26 cellular contexts compared by ENCODE assay signal in genomic region chr6:110650755-110651154, GRCh38.
"Had no signal": no experiment of that assay in that cellular context is flagged by ENCODE, and none has a peak within 500 bp of the region (broad histone marks: within the 10 kb centered on the region; RNA-seq: fewer than 3 reads in every experiment).

No MANE protein-coding gene starts in this region.

- H3K27ac Mint-ChIP-seq: activated naive CD8-positive, alpha-beta T cell; activated T-cell treated with anti-CD3 and anti-CD28 coated beads, Interleukin-2, amount 50 U/mL, for 24 hours; activated T-helper 2 cell treated with anti-CD3 and anti-CD28 coated beads, Interferon-gamma antibody, Interleukin-2, Interleukin-4, amounts not matched to agents 10 μg/mL and 5 μg/mL and 100 μg/mL, durations not matched to agents 14 hours and 24 hours and 36 hours; nephron progenitor cell; stimulated activated naive B cell treated with anti-CD40 and anti-IgM and Interleukin-4, amounts not matched to agents 10 μg/mL and 1 μg/mL and 100 μg/mL, for 72 hours; T-cell; T-helper 2 cell treated with Interferon-gamma antibody and Interleukin-4, amounts not matched to agents 5 μg/mL and 100 μg/mL, for 36 hours had no signal

- H3K27me3 Mint-ChIP-seq: activated naive CD8-positive, alpha-beta T cell; activated T-cell treated with anti-CD3 and anti-CD28 coated beads, Interleukin-2, amount 50 U/mL, for 24 hours; stimulated activated naive B cell treated with anti-CD40 and anti-IgM and Interleukin-4, amounts not matched to agents 10 μg/mL and 1 μg/mL and 100 μg/mL, for 72 hours; T-cell had no signal

- H3K4me1 ChIP-seq: lower lobe of right lung, upper lobe of left lung had no signal

- DNase-seq: activated CD8-positive, alpha-beta memory T cell treated with anti-CD3 and anti-CD28 coated beads for 24 hours; activated CD8-positive, alpha-beta memory T cell treated with anti-CD3 and anti-CD28 coated beads, Interleukin-2, amount 50 U/mL, for 4 hours; activated naive CD4-positive, alpha-beta T cell; activated T-cell treated with anti-CD3 and anti-CD28 coated beads, Interleukin-2, amount 50 U/mL, for 24 hours; amniotic stem cell; dermis blood vessel endothelial cell; effector memory CD4-positive, alpha-beta T cell; foreskin melanocyte; kidney; lower lobe of right lung; mesendoderm; mucosa of descending colon; nephron progenitor cell; pancreas; small intestine; stimulated activated CD4-positive, alpha-beta T cell treated with anti-CD3 and anti-CD28 coated beads, Interleukin-2, amount 100 ng/mL, for 24 hours; stimulated activated naive B cell treated with anti-CD40 and anti-IgM and Interleukin-4, amounts not matched to agents 10 μg/mL and 1 μg/mL and 100 μg/mL, for 72 hours; T-cell; testis; upper lobe of left lung had no signal

- ATAC-seq: esophagus mucosa; left lobe of liver; lower lobe of right lung; mucosa of descending colon; pancreas; sciatic nerve; stimulated activated naive B cell treated with anti-CD40 and anti-IgM and Interleukin-4, amounts not matched to agents 10 μg/mL and 1 μg/mL and 100 μg/mL, for 72 hours; T-cell had no signal

- H3K27me3 ChIP-seq: pancreas, testis, upper lobe of left lung had no signal

- H3K4me3 ChIP-seq: lower lobe of right lung, mucosa of descending colon, pancreas, testis, upper lobe of left lung had no signal

- H3K9me3 Mint-ChIP-seq: activated T-cell treated with anti-CD3 and anti-CD28 coated beads, Interleukin-2, amount 50 U/mL, for 24 hours; nephron progenitor cell; T-cell had no signal

- H3K9me3 ChIP-seq: lower lobe of right lung, mucosa of descending colon, pancreas, testis, upper lobe of left lung had no signal

- H3K4me3 Mint-ChIP-seq: activated naive CD8-positive, alpha-beta T cell; activated T-cell treated with anti-CD3 and anti-CD28 coated beads, Interleukin-2, amount 50 U/mL, for 24 hours; nephron progenitor cell; stimulated activated naive B cell treated with anti-CD40 and anti-IgM and Interleukin-4, amounts not matched to agents 10 μg/mL and 1 μg/mL and 100 μg/mL, for 72 hours; T-cell; T-helper 2 cell treated with Interferon-gamma antibody and Interleukin-4, amounts not matched to agents 5 μg/mL and 100 μg/mL, for 36 hours had no signal

- H3K27ac ChIP-seq: lower lobe of right lung, pancreas, testis, upper lobe of left lung had no signal
